13 cellular contexts compared by ENCODE assay signal in the genomic region with DNA sequence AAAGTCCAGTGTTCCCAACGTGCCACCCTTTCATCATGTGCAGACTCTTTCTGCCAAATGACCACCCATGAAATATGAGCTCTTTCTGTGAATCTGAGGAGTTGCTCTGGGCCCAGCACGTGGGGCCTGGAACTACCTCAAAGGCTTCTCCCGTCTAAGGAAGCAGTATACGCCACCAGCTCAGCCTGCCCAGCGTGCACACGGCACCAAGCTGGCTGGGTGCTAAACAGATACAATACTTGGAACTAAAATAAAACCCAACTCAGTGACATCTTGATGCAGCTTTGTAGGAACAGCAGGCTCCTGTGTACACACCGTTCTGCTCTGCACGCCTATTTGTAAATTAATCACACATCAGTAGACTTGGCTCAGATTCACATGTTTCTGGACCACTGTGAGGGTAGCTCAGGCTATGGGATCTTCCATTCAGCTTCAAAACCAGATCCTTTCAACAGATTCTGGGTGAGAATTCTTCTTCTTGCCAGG.
DNase-seq lines count a peak whose midpoint lies in the region; ATAC-seq, FAIRE-seq and TF ChIP-seq lines count a peak whose summit lies in the region.
"Had no signal": no experiment of that assay in that cellular context is flagged by ENCODE, and none has a peak within 500 bp of the region (broad histone marks: within the 10 kb centered on the region; RNA-seq: fewer than 3 reads in every experiment).

No MANE protein-coding gene starts in this region.

- no peak overlapping the region for H3K4me2 ChIP-seq in Karpas-422 (ENCODE audit: low read depth, low read length, poor library complexity, severe bottlenecking)

- TF ChIP-seq CTCF in 22Rv1 (IDR thresholded peaks at IDR 0.05) (no peak), heart right ventricle (IDR thresholded peaks at IDR 0.05) (no peak), D721Med (IDR thresholded peaks at IDR 0.05; ENCODE audit: insufficient read depth, missing control alignments) (no peak)

- intact Hi-C loops in heart right ventricle (cut with DNase I) = no loop called here

- DNase-seq in Karpas-422 (no peak), NCI-H774 (lab: John Stamatoyannopoulos, UW) (peak; percentile 62), heart right ventricle (no peak), D721Med (ENCODE audit: insufficient read length, low spot score) (no peak), MV-4-11 (lab: John Stamatoyannopoulos, UW) (no peak)
- DNase-seq in activated naive CD4-positive, alpha-beta T cell treated with Interleukin-2 at 50 U/mL for 16 hours = no peak
- DNase-seq: activated CD4-positive, alpha-beta T cell treated with anti-CD3 and anti-CD28 coated beads, Interleukin-2, amount 10 ng/mL, durations not matched to agents 24 days and 14 days; activated T-cell treated with anti-CD3 and anti-CD28 coated beads, Interleukin-2, amount 50 U/mL, for 48 hours; H9; KG1; small intestine had no signal

- H3K27me3 ChIP-seq in Karpas-422 (ENCODE audit: low read length) (no peaks in the 10 kb centered on the region), heart right ventricle (no peaks in the 10 kb centered on the region)

- WGBS in heart right ventricle, 2 donors = 36 to 48% methylated on average over 8 of the region's 8 CpGs

- H3K4me1 ChIP-seq in Karpas-422 (ENCODE audit: low read length) (no peaks in the 10 kb centered on the region), heart right ventricle (peaks cover 14 to 68% (median 53%) of the 10 kb centered on the region in 9 donors)

- no peaks in the 10 kb centered on the region for H3K79me2 ChIP-seq in Karpas-422 (ENCODE audit: low read length)

- H3K9me3 ChIP-seq in Karpas-422 (ENCODE audit: low read length) (no peaks in the 10 kb centered on the region), heart right ventricle (no peaks in the 10 kb centered on the region)

- no peaks in the 10 kb centered on the region for H3K36me3 ChIP-seq in Karpas-422 (ENCODE audit: insufficient read depth, low read length)
- no peaks in the 10 kb centered on the region for H3K36me3 ChIP-seq in heart right ventricle

- peak in 6 of 8 donors; percentile 19 to 79 (median 52) for ATAC-seq in heart right ventricle
- no peak for ATAC-seq in GM21381 (IDR thresholded peaks at IDR 0.05; ENCODE audit: unreplicated experiment)

- H3K27ac ChIP-seq in 22Rv1 (peak overlapping the region; percentile 75), Karpas-422 (ENCODE audit: low read length) (no peak overlapping the region), heart right ventricle (peak overlapping the region in 9 of 10 donors; percentile 14 to 69 (median 45))

- H3K9me2 ChIP-seq in Karpas-422 (replicated peaks; ENCODE audit: insufficient read depth, low read length) = no peaks in the 10 kb centered on the region

- H3K9ac ChIP-seq in Karpas-422 (ENCODE audit: low read length) = no peak overlapping the region

- FAIRE-seq in D721Med (lab: Jason Lieb, UNC) = no peak
- FAIRE-seq: small intestine had no signal

- 0 out of 2 replicates have a peak overlapping the region, but pooled peaks have one; percentile 18 for H2AFZ ChIP-seq in Karpas-422 (ENCODE audit: low read length)

- H4K20me1 ChIP-seq in Karpas-422 (ENCODE audit: insufficient read depth, low read depth, low read length) = no peaks in the 10 kb centered on the region

- no peak overlapping the region for H3K4me3 ChIP-seq in Karpas-422 (ENCODE audit: low read length)
- no peak overlapping the region for H3K4me3 ChIP-seq in heart right ventricle
